ENCODE assay signal across 20 cellular contexts in the genomic region with DNA sequence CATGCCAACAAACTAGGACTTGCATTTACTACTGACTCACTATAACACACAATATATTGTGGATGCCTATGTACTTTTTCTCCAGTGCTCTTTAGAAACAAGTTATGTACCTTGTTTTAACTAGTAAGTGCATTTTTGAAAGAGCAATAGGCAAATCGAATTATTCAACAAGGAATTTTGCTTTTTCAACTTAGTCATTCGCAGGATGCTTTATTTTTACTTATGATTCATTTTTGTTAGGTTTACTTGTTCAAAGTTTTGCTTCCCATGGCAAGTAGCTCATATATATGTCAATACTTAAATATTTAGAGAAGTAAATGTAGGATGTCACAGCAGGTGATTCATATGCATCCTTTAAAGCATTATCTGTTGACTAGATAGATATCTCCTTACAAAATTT.
"Had no signal": no experiment of that assay in that cellular context is flagged by ENCODE, and none has a peak within 500 bp of the region (broad histone marks: within the 10 kb centered on the region; RNA-seq: fewer than 3 reads in every experiment).

No MANE protein-coding gene starts in this region.

- ATAC-seq: activated T-cell treated with anti-CD3 and anti-CD28 coated beads, Interleukin-2, amount 50 U/mL, for 4 hours; gastrocnemius medialis; naive thymus-derived CD4-positive, alpha-beta T cell; sciatic nerve; stimulated activated naive B cell treated with anti-CD40 and anti-IgM and Interleukin-4, amounts not matched to agents 10 μg/mL and 1 μg/mL and 100 μg/mL, for 72 hours had no signal

- DNase-seq: activated CD4-positive, alpha-beta T cell treated with anti-CD3 and anti-CD28 coated beads for 4 hours; activated CD4-positive, alpha-beta T cell treated with anti-CD3 and anti-CD28 coated beads, Interleukin-2, amount 50 U/mL, for 48 hours; activated CD4-positive, CD25-positive, alpha-beta regulatory T cell; activated CD8-positive, alpha-beta memory T cell treated with anti-CD3 and anti-CD28 coated beads, Interleukin-2, amount 50 U/mL, for 48 hours; activated naive CD4-positive, alpha-beta T cell; activated T-cell treated with anti-CD3 and anti-CD28 coated beads, Interleukin-2, amount 50 U/mL, for 4 hours; gastrocnemius medialis; hippocampal formation; left ventricle myocardium inferior; naive thymus-derived CD4-positive, alpha-beta T cell; occipital lobe; posterior cingulate gyrus; stimulated activated CD4-positive, alpha-beta T cell treated with anti-CD3 and anti-CD28 coated beads, Interleukin-2, amount 100 ng/mL, for 48 hours; stimulated activated CD8-positive, alpha-beta memory T cell treated with anti-CD3 and anti-CD28 coated beads, Interleukin-4, amount 100 ng/mL, for 48 hours; stimulated activated naive B cell treated with anti-CD40 and anti-IgM and Interleukin-4, amounts not matched to agents 10 μg/mL and 1 μg/mL and 100 μg/mL, for 72 hours had no signal

- H3K27ac ChIP-seq: cardiac muscle cell, gastrocnemius medialis, left ventricle myocardium inferior, thoracic aorta, vagina had no signal

- H3K4me3 ChIP-seq: cardiac muscle cell, gastrocnemius medialis, left ventricle myocardium inferior, thoracic aorta, vagina had no signal

- H3K36me3 ChIP-seq: cardiac muscle cell, gastrocnemius medialis, left ventricle myocardium inferior, thoracic aorta, vagina had no signal

- H3K27me3 ChIP-seq: cardiac muscle cell, gastrocnemius medialis, vagina had no signal

- FAIRE-seq: endometrium had no signal

- H3K9me3 ChIP-seq: gastrocnemius medialis, left ventricle myocardium inferior, thoracic aorta, vagina had no signal

- H3K4me1 ChIP-seq: gastrocnemius medialis, vagina had no signal
